In genomic region chr17:45784583-45785372, GRCh38 we compare ENCODE assay signal across 8 cellular contexts. TPM values are rescaled to one million over a fixed set of nuclear protein-coding genes. Genes with fewer than 3 reads are reported as not detected.
DNase-seq lines count a peak whose midpoint lies in the region; ATAC-seq and TF ChIP-seq lines count a peak whose summit lies in the region.

No MANE protein-coding gene starts in this region.

- H3K4me1 ChIP-seq in HUES6 (ENCODE audit: control insufficient read depth, insufficient read depth, low read length) (peaks cover 10% of the 10 kb centered on the region; the same call in 1 of the 2 replicates), subcutaneous abdominal adipose tissue (ENCODE audit: control insufficient read depth in 5 of 5, insufficient read depth in 5 of 5, low read length in 5 of 5) (peaks cover 0 to 33% (median 29%) of the 10 kb centered on the region in 5 donors)

- H3K9me3 ChIP-seq in HUES6 (ENCODE audit: control insufficient read depth, insufficient read depth, low read depth, low read length): no peaks in the 10 kb centered on the region
- no peaks in the 10 kb centered on the region for H3K9me3 ChIP-seq in subcutaneous abdominal adipose tissue (ENCODE audit: control insufficient read depth in 5 of 5, low read length in 5 of 5)

- H3K9me3 Mint-ChIP-seq in activated B cell treated with CpG ODN at 0.5 μM for 24 hours: no peaks in the 10 kb centered on the region
- H3K9me3 Mint-ChIP-seq in dendritic cell treated with granulocyte-macrophage colony-stimulating factor and Interleukin-4, amounts not matched to agents 40 ng/mL and 50 ng/mL, for 4 days: no peaks in the 10 kb centered on the region
- H3K9me3 Mint-ChIP-seq in mesothelial cell of epicardium: no peaks in the 10 kb centered on the region

- H3K4me1 Mint-ChIP-seq in activated B cell treated with CpG ODN at 0.5 μM for 24 hours: peaks cover 11% of the 10 kb centered on the region
- H3K4me1 Mint-ChIP-seq in dendritic cell treated with granulocyte-macrophage colony-stimulating factor and Interleukin-4, amounts not matched to agents 40 ng/mL and 50 ng/mL, for 4 days (ENCODE audit: low read depth): peaks cover 10% of the 10 kb centered on the region
- peaks cover 6% of the 10 kb centered on the region for H3K4me1 Mint-ChIP-seq in mesothelial cell of epicardium

- intact Hi-C loops in activated B cell treated with CpG ODN at 0.5 μM for 24 hours (cut with micrococcal nuclease): loop anchor here (10.0 kb wide), 2 partner anchors 90 to 480 kb away; no protein-coding TSS in a partner anchor
- intact Hi-C loops in dendritic cell treated with granulocyte-macrophage colony-stimulating factor and Interleukin-4, amounts not matched to agents 40 ng/mL and 50 ng/mL, for 4 days (cut with micrococcal nuclease): no loop called here

- H3K27ac ChIP-seq in HUES6 (ENCODE audit: low read depth, low read length): no peak overlapping the region
- H3K27ac ChIP-seq in subcutaneous abdominal adipose tissue (ENCODE audit: low read depth, low read length): no peak overlapping the region

- H3K4me3 ChIP-seq in BJ (ENCODE audit: low read depth, low read length): peak overlapping the region; percentile 7
- H3K4me3 ChIP-seq in HUES6 (ENCODE audit: low read depth, low read length): peak overlapping the region; percentile 71
- H3K4me3 ChIP-seq in subcutaneous abdominal adipose tissue (ENCODE audit: low read depth in 1 of 5, low read length in 5 of 5): peak overlapping the region in 4 of 5 donors; percentile 42 to 65 (median 58)

- peaks cover 57% of the 10 kb centered on the region for H3K27me3 Mint-ChIP-seq in activated B cell treated with CpG ODN at 0.5 μM for 24 hours
- H3K27me3 Mint-ChIP-seq in dendritic cell treated with granulocyte-macrophage colony-stimulating factor and Interleukin-4, amounts not matched to agents 40 ng/mL and 50 ng/mL, for 4 days: peaks cover 88% of the 10 kb centered on the region
- H3K27me3 Mint-ChIP-seq in mesothelial cell of epicardium (ENCODE audit: low read depth): peaks cover 94% of the 10 kb centered on the region

- TF ChIP-seq CTCF in BJ (IDR thresholded peaks at IDR 0.05; ENCODE audit: insufficient read depth, low read depth, low read length) (no peak), activated B cell treated with CpG ODN at 0.5 μM for 24 hours (IDR thresholded peaks at IDR 0.05) (no peak), mesothelial cell of epicardium (IDR thresholded peaks at IDR 0.05; ENCODE audit: unreplicated experiment) (no peak), omental fat pad (IDR thresholded peaks at IDR 0.05) (no peak)

- H3K4me3 Mint-ChIP-seq in activated B cell treated with CpG ODN at 0.5 μM for 24 hours: peak overlapping the region; percentile 73
- H3K4me3 Mint-ChIP-seq in dendritic cell treated with granulocyte-macrophage colony-stimulating factor and Interleukin-4, amounts not matched to agents 40 ng/mL and 50 ng/mL, for 4 days: peak overlapping the region; percentile 70
- H3K4me3 Mint-ChIP-seq in mesothelial cell of epicardium: peak overlapping the region; percentile 64

- ATAC-seq in activated B cell treated with CpG ODN at 0.5 μM for 24 hours (ENCODE audit: low read depth) (peak; percentile 61), omental fat pad (ENCODE audit: low FRiP score) (no peak), GM21423 (IDR thresholded peaks at IDR 0.05; ENCODE audit: unreplicated experiment) (no peak)

- H3K9ac ChIP-seq in HUES6 (ENCODE audit: low read length) (peak overlapping the region; percentile 24), subcutaneous abdominal adipose tissue (ENCODE audit: low read length in 5 of 5) (no peak overlapping the region)

- H3K36me3 Mint-ChIP-seq in activated B cell treated with CpG ODN at 0.5 μM for 24 hours (ENCODE audit: low read depth) (no peaks in the 10 kb centered on the region), mesothelial cell of epicardium (no peaks in the 10 kb centered on the region)
- H3K36me3 Mint-ChIP-seq in dendritic cell treated with granulocyte-macrophage colony-stimulating factor and Interleukin-4, amounts not matched to agents 40 ng/mL and 50 ng/mL, for 4 days (ENCODE audit: low read depth): no peaks in the 10 kb centered on the region

- H3K27me3 ChIP-seq in BJ (ENCODE audit: control insufficient read depth, insufficient read depth, low read length): peaks cover 49% of the 10 kb centered on the region
- H3K27me3 ChIP-seq in HUES6 (ENCODE audit: control insufficient read depth, insufficient read depth, low read length): peaks cover 91% of the 10 kb centered on the region
- H3K27me3 ChIP-seq in subcutaneous abdominal adipose tissue (ENCODE audit: control insufficient read depth in 5 of 5, insufficient read depth in 4 of 5, low read length in 5 of 5): peaks cover 7 to 46% (median 27%) of the 10 kb centered on the region in 5 donors

- CTCF ChIA-PET in BJ (lab: Yijun Ruan, JAX) (no interaction called here), activated B cell treated with CpG ODN at 0.5 μM for 24 hours (lab: Charles Lee) (no interaction called here)

- no peak for DNase-seq in BJ (ENCODE audit: low read depth)
- peak; percentile 30 for DNase-seq in activated B cell treated with CpG ODN at 0.5 μM for 24 hours
- DNase-seq in mesothelial cell of epicardium (ENCODE audit: low spot score in 2 of 2, unreplicated experiment in 2 of 2): peak in 1 of 2 experiments; percentile 58
- no peak for DNase-seq in omental fat pad (ENCODE audit: low spot score)

- POLR2A ChIA-PET in BJ (lab: Charles Lee) (no interaction called here), activated B cell treated with CpG ODN at 0.5 μM for 24 hours (lab: Charles Lee) (interaction anchor here (0.6 kb wide), 1 partner anchor 1741 kb away, joined by 3 read pairs; no protein-coding TSS in a partner anchor)

- H3K27ac Mint-ChIP-seq in activated B cell treated with CpG ODN at 0.5 μM for 24 hours (no peak overlapping the region), mesothelial cell of epicardium (no peak overlapping the region)
- no peak overlapping the region for H3K27ac Mint-ChIP-seq in dendritic cell treated with granulocyte-macrophage colony-stimulating factor and Interleukin-4, amounts not matched to agents 40 ng/mL and 50 ng/mL, for 4 days

- H3K36me3 ChIP-seq in BJ (ENCODE audit: control insufficient read depth, insufficient read depth, low read length) (no peaks in the 10 kb centered on the region), HUES6 (ENCODE audit: control insufficient read depth, insufficient read depth, low read length) (no peaks in the 10 kb centered on the region), subcutaneous abdominal adipose tissue (ENCODE audit: control insufficient read depth in 5 of 5, insufficient read depth in 5 of 5, low read length in 5 of 5) (no peaks in the 10 kb centered on the region)

RNA-seq across cellular contexts. Expression of gene CRHR1, which starts 0.7 kb away (rescaled TPM):
- not detected in 2 replicates for polyA plus RNA-seq in BJ (2011; rRNA removed)
- not detected in 2 replicates for polyA minus RNA-seq in BJ (2011; rRNA and poly(A)+ RNA removed)
- total RNA-seq in activated B cell treated with CpG ODN at 0.5 μM for 24 hours (not detected in 2 replicates), mesothelial cell of epicardium (0.27 to 0.36 TPM (median 0.31 TPM) in 3 replicates), omental fat pad (not detected)

RNA-seq across cellular contexts. Expression of gene SPPL2C, which starts 59.9 kb away (rescaled TPM):
- polyA plus RNA-seq in BJ (2011; rRNA removed): not detected in 2 replicates
- polyA minus RNA-seq in BJ (2011; rRNA and poly(A)+ RNA removed): not detected in 2 replicates
- not detected in 2 replicates for total RNA-seq in activated B cell treated with CpG ODN at 0.5 μM for 24 hours
- not detected in 3 replicates for total RNA-seq in mesothelial cell of epicardium
- total RNA-seq in omental fat pad: not detected

Comparison
In these comparisons a context has a peak if more than half of its experiments do, and no peak if none do; other contexts are left out.
1. H3K4me3 ChIP-seq: peak in every context shown above with its lines; median percentile 71 in HUES6; 58 in subcutaneous abdominal adipose tissue; 7 in BJ.